Comparison of ENCODE assay signal across 1 cellular context in genomic region chr16:20734056-20734455, GRCh38.
TF ChIP-seq lines count a peak whose summit lies in the region.

No MANE protein-coding gene starts in this region.

TF ChIP-seq in endothelial cell of umbilical vein, 7 proteins besides CTCF, POLR2A, EP300 and RAD21:
- TF ChIP-seq POLR2AphosphoS5 (IDR thresholded peaks at IDR 0.05; ENCODE audit: insufficient read depth, low read depth, low read length) (no peak), FOS (IDR thresholded peaks at IDR 0.05; ENCODE audit: borderline replicate concordance, insufficient read depth, low read length) (no peak), MAX (IDR thresholded peaks at IDR 0.05; ENCODE audit: insufficient read depth, insufficient read length) (no peak), GATA2 (IDR thresholded peaks at IDR 0.05; ENCODE audit: insufficient read depth, insufficient read length, low read depth, low read length) (no peak), EZH2 (IDR thresholded peaks at IDR 0.05; ENCODE audit: borderline replicate concordance, low read depth, low read length, severe bottlenecking) (no peak)
